In the genomic region with DNA sequence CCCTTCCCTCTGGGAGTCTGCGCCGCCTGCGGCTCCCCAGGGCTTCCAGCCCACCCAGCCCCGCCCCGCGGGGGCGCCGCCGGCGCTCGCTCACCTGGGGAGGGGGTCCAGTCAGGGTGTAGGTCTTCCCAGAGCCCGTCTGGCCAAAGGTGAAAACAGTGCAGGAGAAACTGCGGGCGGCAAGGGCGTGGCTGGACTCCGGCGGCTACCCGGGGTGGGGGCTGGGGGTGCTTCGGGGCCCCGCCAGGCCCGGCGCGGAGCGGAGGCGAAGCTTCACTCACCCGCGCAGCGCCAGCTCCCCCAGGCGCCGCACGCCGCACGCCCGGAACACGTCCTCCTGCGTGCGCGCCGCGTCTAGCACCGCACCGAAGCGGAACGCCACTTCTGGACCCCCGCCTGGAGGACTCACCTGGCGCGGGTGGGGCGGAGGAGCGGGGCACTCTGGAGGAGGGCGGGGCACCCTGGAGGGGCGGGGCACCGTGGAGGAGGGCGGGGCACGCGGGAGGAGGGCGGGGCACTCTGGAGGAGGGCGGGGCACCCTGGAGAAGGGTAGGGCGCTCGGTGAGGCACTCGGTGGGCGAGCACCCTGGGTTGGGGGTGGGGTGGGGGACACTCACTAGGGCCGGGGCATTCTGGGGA, we compare ENCODE assay signal across 9 cellular contexts. TPM values are rescaled to one million over a fixed set of nuclear protein-coding genes. Genes with fewer than 3 reads are reported as not detected.
A peak's percentile ranks its signal among the peaks of the same experiment; 100 is the strongest.
DNase-seq lines count a peak whose midpoint lies in the region; ATAC-seq, FAIRE-seq and TF ChIP-seq lines count a peak whose summit lies in the region.
"Had no signal": no experiment of that assay in that cellular context is flagged by ENCODE, and none has a peak within 500 bp of the region (broad histone marks: within the 10 kb centered on the region; RNA-seq: fewer than 3 reads in every experiment).

No MANE protein-coding gene starts in this region.

- no peaks in the 10 kb centered on the region for H3F3A ChIP-seq in neural cell (ENCODE audit: insufficient read depth, low read length, poor library complexity, severe bottlenecking)

- H2AFZ ChIP-seq in neural cell (ENCODE audit: low read depth, low read length) = no peak overlapping the region

- ATAC-seq in GM19452 (IDR thresholded peaks at IDR 0.05; ENCODE audit: unreplicated experiment) = no peak
- no peak for ATAC-seq in HG03039 (IDR thresholded peaks at IDR 0.05; ENCODE audit: unreplicated experiment)

- TF ChIP-seq CTCF in fibroblast of pulmonary artery (IDR thresholded peaks at IDR 0.05; ENCODE audit: low read length, missing control alignments) (no peak), neural cell (IDR thresholded peaks at IDR 0.05; ENCODE audit: poor library complexity, severe bottlenecking) (no peak)

- no peaks in the 10 kb centered on the region for H4K20me1 ChIP-seq in neural cell (ENCODE audit: insufficient read depth)

- H3K4me2 ChIP-seq in neural cell (ENCODE audit: low read length) = no peak overlapping the region

- H3K9me2 ChIP-seq in neural cell (ENCODE audit: insufficient read depth, low read length) = no peaks in the 10 kb centered on the region

- H3K27me3 ChIP-seq in H7 (ENCODE audit: control insufficient read depth, insufficient read depth, low read length) (peaks cover 32% of the 10 kb centered on the region), neural cell (ENCODE audit: insufficient read depth, low read depth, low read length) (peaks cover 27% of the 10 kb centered on the region)

- H3K36me3 ChIP-seq in H7 (replicated peaks; ENCODE audit: control insufficient read depth, insufficient read depth, low read length) (no peaks in the 10 kb centered on the region), neural cell (ENCODE audit: insufficient read depth, low read length) (no peaks in the 10 kb centered on the region)

- H3K79me2 ChIP-seq in neural cell (replicated peaks; ENCODE audit: insufficient read depth, low read length) = no peaks in the 10 kb centered on the region

- FAIRE-seq in RCC 7860 (lab: Jason Lieb, UNC) = no peak

- peaks cover 5% of the 10 kb centered on the region for H3K9me3 ChIP-seq in neural cell (ENCODE audit: low read length)

- no peak overlapping the region for H3K27ac ChIP-seq in neural cell (ENCODE audit: low read length)

- H3K4me3 ChIP-seq in H7 (ENCODE audit: insufficient read depth, low read depth, low read length) (peak overlapping the region; percentile 61), fibroblast of pulmonary artery (replicated peaks; ENCODE audit: low read depth, low read length) (peak overlapping the region; percentile 22), neural cell (ENCODE audit: low read length) (peak overlapping the region; percentile 70)

- TF ChIP-seq EP300 in neural cell (conservative IDR thresholded peaks at IDR 0.05; ENCODE audit: poor library complexity, severe bottlenecking) = no peak

- DNase-seq in H7 (peak; percentile 97), RCC 7860 (ENCODE audit: low spot score) (peak; percentile 22), fibroblast of pulmonary artery (ENCODE audit: low read depth) (no peak), epidermal melanocyte (ENCODE audit: insufficient read length, low spot score) (no peak), COLO829 (ENCODE audit: low spot score) (no peak)

- H3K9ac ChIP-seq in neural cell (ENCODE audit: low read length) = peak overlapping the region; percentile 39

- no peak for TF ChIP-seq RAD21 in neural cell (conservative IDR thresholded peaks at IDR 0.05)

TF ChIP-seq in neural cell, 6 proteins besides CTCF, POLR2A, EP300 and RAD21:
- TF ChIP-seq POLR2AphosphoS5 (IDR thresholded peaks at IDR 0.05) (no peak), MXI1 (conservative IDR thresholded peaks at IDR 0.05; ENCODE audit: poor library complexity, severe bottlenecking) (peak; percentile 15)

RNA-seq across cellular contexts. Expression of a gene that starts 1.0 kb away (rescaled TPM):
- total RNA-seq in H7 (2014; rRNA removed; shearing (Covaris generic)) = 0.92 and 2.0 TPM in 2 replicates
- 0.14 TPM in 1 of 2 replicates, not detected in the other for polyA plus RNA-seq in neural cell
- not detected in 2 replicates for polyA minus RNA-seq in neural cell
- total RNA-seq: neural crest cell had no signal

RNA-seq across cellular contexts. Expression of a gene that starts 20.0 kb away (rescaled TPM):
- 1.6 and 1.7 TPM in 2 replicates for total RNA-seq in H7 (2014; rRNA removed; shearing (Covaris generic))
- polyA plus RNA-seq in neural cell = not detected in 2 replicates
- polyA minus RNA-seq in neural cell = not detected in 2 replicates

RNA-seq across cellular contexts. Expression of a gene that starts 57.2 kb away (rescaled TPM):
- 10.5 and 10.8 TPM in 2 replicates for total RNA-seq in H7 (2014; rRNA removed; shearing (Covaris generic))
- polyA plus RNA-seq in neural cell = 0.04 and 0.25 TPM in 2 replicates
- 0.12 and 0.24 TPM in 2 replicates for polyA minus RNA-seq in neural cell

Comparison
In these comparisons a context has a peak if more than half of its experiments do, and no peak if none do; other contexts are left out.
1. DNase-seq: peak in H7 (single experiment) and RCC 7860 (single experiment); none in fibroblast of pulmonary artery (single experiment), epidermal melanocyte (single experiment) and COLO829 (single experiment).
2. Peak in every context shown above with its lines, with median percentiles within 50 percentile points of each other: H3K4me3 ChIP-seq.